11 cellular contexts compared by ENCODE assay signal in genomic region chr1:2258996-2259395, GRCh38. TPM values are rescaled to one million over a fixed set of nuclear protein-coding genes. Genes with fewer than 3 reads are reported as not detected.
DNase-seq lines count a peak whose midpoint lies in the region; ATAC-seq and TF ChIP-seq lines count a peak whose summit lies in the region.
"Had no signal": no experiment of that assay in that cellular context is flagged by ENCODE, and none has a peak within 500 bp of the region (broad histone marks: within the 10 kb centered on the region; RNA-seq: fewer than 3 reads in every experiment).

No MANE protein-coding gene starts in this region.

- intact Hi-C loops in Right ventricle myocardium superior (cut with DNase I): no loop called here
- intact Hi-C loops in left cardiac atrium (cut with DNase I): no loop called here
- intact Hi-C loops in tibial artery (cut with DNase I; ENCODE audit: low total_unique reads): no loop called here

- peak overlapping the region; percentile 27 to 47 for H3K27ac ChIP-seq in tibial artery

- peak; percentile 37 for DNase-seq in Right ventricle myocardium superior
- no peak for DNase-seq in left cardiac atrium
- peak; percentile 54 for DNase-seq in activated gamma-delta T cell treated with Interleukin-2 at 50 U/mL for 16 hours
- peak; percentile 19 to 56 for DNase-seq in stimulated activated CD4-positive, alpha-beta T cell treated with anti-CD3 and anti-CD28 coated beads, Interleukin-12 subunit alpha, Interleukin-12 subunit beta, amount 100 ng/mL, for 24 hours (ENCODE audit: low read depth in 2 of 2)
- DNase-seq in tibial artery: no peak
- DNase-seq in OCI-M1 (lab: John Stamatoyannopoulos, UW): no peak
- no peak for DNase-seq in DMS53 treated with DMSO at 0.1 percent for 48 hours (lab: John Stamatoyannopoulos, UW; ENCODE audit: unreplicated experiment)
- DNase-seq: gastrocnemius medialis, HCEC 1CT, upper lobe of right lung had no signal

- ATAC-seq in Right ventricle myocardium superior (ENCODE audit: poor library complexity): no peak
- no peak for ATAC-seq in left cardiac atrium
- no peak for ATAC-seq in HG02870 (IDR thresholded peaks at IDR 0.05; ENCODE audit: unreplicated experiment)
- ATAC-seq: gastrocnemius medialis, upper lobe of right lung had no signal

- H3K4me1 ChIP-seq in tibial artery: peaks cover 0 to 98% (median 55%) of the 10 kb centered on the region in 4 donors

- no peak for TF ChIP-seq CTCF in tibial artery (IDR thresholded peaks at IDR 0.05)

- H3K36me3 ChIP-seq in tibial artery: peaks cover 0 to 3% (median 3%) of the 10 kb centered on the region in 3 donors
- H3K36me3 ChIP-seq: gastrocnemius medialis, upper lobe of right lung had no signal

- no peaks in the 10 kb centered on the region for H3K27me3 ChIP-seq in tibial artery
- H3K27me3 ChIP-seq: gastrocnemius medialis, upper lobe of right lung had no signal

- H3K4me3 ChIP-seq in tibial artery: no peak overlapping the region
- H3K4me3 ChIP-seq: gastrocnemius medialis, upper lobe of right lung had no signal

- peaks cover 0 to 4% (median 0%) of the 10 kb centered on the region in 3 donors for H3K9me3 ChIP-seq in tibial artery
- H3K9me3 ChIP-seq: gastrocnemius medialis, upper lobe of right lung had no signal

RNA-seq across cellular contexts. Expression of gene SKI, which starts 30.9 kb away (rescaled TPM):
- total RNA-seq in Right ventricle myocardium superior (35.1 TPM), left cardiac atrium (10 to 100 TPM; 47.1 to 66.9 TPM)

Comparison
In these comparisons a context has a peak if more than half of its experiments do, and no peak if none do; other contexts are left out.
1. DNase-seq: peak in Right ventricle myocardium superior (single experiment), activated gamma-delta T cell treated with Interleukin-2 at 50 U/mL for 16 hours (single experiment) and stimulated activated CD4-positive, alpha-beta T cell treated with anti-CD3 and anti-CD28 coated beads, Interleukin-12 subunit alpha, Interleukin-12 subunit beta, amount 100 ng/mL, for 24 hours (2 of 2); none in left cardiac atrium (single experiment), tibial artery (0 of 2), OCI-M1 (single experiment) and DMS53 treated with DMSO at 0.1 percent for 48 hours (single experiment).